Comparison of ENCODE assay signal across 9 cellular contexts in genomic region chrX:54043084-54043483, GRCh38. TPM values are rescaled to one million over a fixed set of nuclear protein-coding genes. Genes with fewer than 3 reads are reported as not detected.
DNase-seq lines count a peak whose midpoint lies in the region; ATAC-seq, FAIRE-seq and TF ChIP-seq lines count a peak whose summit lies in the region.
"Had no signal": no experiment of that assay in that cellular context is flagged by ENCODE, and none has a peak within 500 bp of the region (broad histone marks: within the 10 kb centered on the region; RNA-seq: fewer than 3 reads in every experiment).

No MANE protein-coding gene starts in this region.

- H3K36me3 ChIP-seq in stomach, result peaks cover 0 to 37% (median 29%) of the 10 kb centered on the region in 4 donors

- peak overlapping the region; percentile 71 for H3K4me3 ChIP-seq in iPS-18c (ENCODE audit: insufficient read depth, low read depth, low read length)
- H3K4me3 ChIP-seq in stomach, result peak overlapping the region; percentile 56 to 72 (median 67)

- peak overlapping the region; percentile 96 for H3K27ac Mint-ChIP-seq in activated T-helper 17 cell treated with anti-CD3 and anti-CD28 coated beads, Interleukin-2, amount 50 U/mL, for 72 hours

- 1 to 42% (median 5%) methylated on average over 8 to 9 of the region's 9 CpGs for WGBS in stomach, 5 donors

- no peaks in the 10 kb centered on the region for H3K9me3 Mint-ChIP-seq in activated T-helper 17 cell treated with anti-CD3 and anti-CD28 coated beads, Interleukin-2, amount 50 U/mL, for 72 hours

- no peak for ATAC-seq in activated T-helper 17 cell treated with anti-CD3 and anti-CD28 coated beads, Interleukin-2, amount 50 U/mL, for 72 hours (replicated peaks)
- ATAC-seq in HG03039 (IDR thresholded peaks at IDR 0.05; ENCODE audit: unreplicated experiment), result no peak

- DNase-seq in DMS 273 (lab: John Stamatoyannopoulos, UW; ENCODE audit: unreplicated experiment) (peak; percentile 28), DMS 273 treated with DMSO at 0.1 percent for 48 hours (lab: John Stamatoyannopoulos, UW) (no peak), stomach (no peak), D721Med (ENCODE audit: insufficient read length, low spot score) (no peak), HUDEP-2 (lab: John Stamatoyannopoulos, UW; ENCODE audit: unreplicated experiment in 76 of 76) (no peak)

- no peak for TF ChIP-seq CTCF in stomach (IDR thresholded peaks at IDR 0.05)
- no peak for TF ChIP-seq CTCF in D721Med (IDR thresholded peaks at IDR 0.05; ENCODE audit: insufficient read depth, missing control alignments)

- peak overlapping the region in 4 of 5 donors; percentile 91 to 95 (median 94) for H3K27ac ChIP-seq in stomach

- peaks cover 51% of the 10 kb centered on the region for H3K36me3 Mint-ChIP-seq in activated T-helper 17 cell treated with anti-CD3 and anti-CD28 coated beads, Interleukin-2, amount 50 U/mL, for 72 hours (ENCODE audit: low read depth)

- TF ChIP-seq EP300 in stomach (IDR thresholded peaks at IDR 0.05), result no peak

- peaks cover 0 to 20% (median 5%) of the 10 kb centered on the region in 4 donors for H3K4me1 ChIP-seq in stomach

- H3K9me3 ChIP-seq in iPS-18c (ENCODE audit: control insufficient read depth, insufficient read depth, low read length), result peaks cover 7% of the 10 kb centered on the region
- H3K9me3 ChIP-seq in stomach, result no peaks in the 10 kb centered on the region

- no peaks in the 10 kb centered on the region for H3K27me3 Mint-ChIP-seq in activated T-helper 17 cell treated with anti-CD3 and anti-CD28 coated beads, Interleukin-2, amount 50 U/mL, for 72 hours

- intact Hi-C loops in stomach (cut with DNase I; ENCODE audit: low total_unique reads), result no loop called here

- no peak for FAIRE-seq in D721Med (lab: Jason Lieb, UNC)
- FAIRE-seq: A204.1 had no signal

- peak overlapping the region; percentile 94 for H3K4me3 Mint-ChIP-seq in activated T-helper 17 cell treated with anti-CD3 and anti-CD28 coated beads, Interleukin-2, amount 50 U/mL, for 72 hours

- H3K27me3 ChIP-seq in stomach, result no peaks in the 10 kb centered on the region

- peaks cover 8% of the 10 kb centered on the region for H3K4me1 Mint-ChIP-seq in activated T-helper 17 cell treated with anti-CD3 and anti-CD28 coated beads, Interleukin-2, amount 50 U/mL, for 72 hours

- no peak for TF ChIP-seq POLR2A in stomach (IDR thresholded peaks at IDR 0.05)

RNA-seq across cellular contexts. Expression of gene PHF8, which starts 1.2 kb away (rescaled TPM):
- total RNA-seq in activated T-helper 17 cell treated with anti-CD3 and anti-CD28 coated beads, Interleukin-2, amount 50 U/mL, for 72 hours, result 10 to 100 TPM; 40.1 to 49.9 TPM
- total RNA-seq in stomach, result 10 to 100 TPM; 13.6 to 65.2 (median 37.6) TPM
- polyA plus RNA-seq in stomach, result 1 to 10 TPM; 3.4 to 6.0 (median 4.9) TPM
